22 cellular contexts compared by ENCODE assay signal in the genomic region with DNA sequence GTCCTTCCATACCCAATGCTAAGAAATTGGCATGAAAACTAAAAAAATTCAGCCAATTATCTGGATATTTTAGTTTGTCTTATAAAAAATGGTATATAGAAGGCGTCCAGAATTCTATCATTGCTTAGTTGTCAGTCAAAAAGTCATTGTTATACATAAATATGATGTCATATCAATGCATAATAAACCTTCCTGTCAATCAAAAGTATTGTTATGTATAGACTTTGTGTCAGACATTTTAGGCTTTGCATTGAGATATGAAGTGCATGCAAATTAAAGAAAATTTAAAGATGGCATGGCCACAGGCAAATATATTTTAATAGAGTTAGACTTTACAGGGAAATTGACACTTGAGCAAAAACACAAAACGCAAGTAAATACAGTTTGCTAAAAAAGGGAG.
"Had no signal": no experiment of that assay in that cellular context is flagged by ENCODE, and none has a peak within 500 bp of the region (broad histone marks: within the 10 kb centered on the region; RNA-seq: fewer than 3 reads in every experiment).

No MANE protein-coding gene starts in this region.

- H3K9me3 ChIP-seq: esophagus muscularis mucosa, gastroesophageal sphincter, heart left ventricle, left lung, lower lobe of right lung, mucosa of descending colon had no signal

- H3K4me2 ChIP-seq: hepatocyte had no signal

- FAIRE-seq: colon, endothelial cell of umbilical vein, frontal cortex, keratinocyte had no signal

- DNase-seq: dermis blood vessel endothelial cell; dorsolateral prefrontal cortex; effector CD4-positive, alpha-beta T cell; effector memory CD4-positive, alpha-beta T cell; foreskin keratinocyte; heart left ventricle; hypothalamus; immature natural killer cell; left cardiac atrium; left lung; left ventricle myocardium superior; lower lobe of right lung; mesenchymal stem cell; mucosa of descending colon had no signal

- H3K27ac ChIP-seq: coronary artery, dorsolateral prefrontal cortex, esophagus muscularis mucosa, foreskin keratinocyte, gastroesophageal sphincter, heart left ventricle, hepatocyte, left lung, lower lobe of right lung had no signal

- H2AFZ ChIP-seq: hepatocyte had no signal

- ATAC-seq: foreskin keratinocyte, gastroesophageal sphincter, heart left ventricle, left cardiac atrium, left lung, left ventricle myocardium superior, lower lobe of right lung, mucosa of descending colon had no signal

- H3K79me2 ChIP-seq: hepatocyte had no signal

- H3K36me3 ChIP-seq: esophagus muscularis mucosa, gastroesophageal sphincter, heart left ventricle, left lung, lower lobe of right lung had no signal

- H3K4me1 ChIP-seq: esophagus muscularis mucosa, foreskin keratinocyte, gastroesophageal sphincter, heart left ventricle, left lung, lower lobe of right lung had no signal

- H3K4me3 ChIP-seq: coronary artery, dorsolateral prefrontal cortex, esophagus muscularis mucosa, gastroesophageal sphincter, heart left ventricle, hepatocyte, left lung, lower lobe of right lung, mucosa of descending colon had no signal

- H3K27me3 ChIP-seq: dorsolateral prefrontal cortex, esophagus muscularis mucosa, foreskin keratinocyte, gastroesophageal sphincter, heart left ventricle, hepatocyte, left lung had no signal
